Comparison of ENCODE assay signal across 18 cellular contexts in genomic region chr3:124748560-124749198, GRCh38. TPM values are rescaled to one million over a fixed set of nuclear protein-coding genes. Genes with fewer than 3 reads are reported as not detected.
A peak's percentile ranks its signal among the peaks of the same experiment; 100 is the strongest.
DNase-seq lines count a peak whose midpoint lies in the region; ATAC-seq, FAIRE-seq and TF ChIP-seq lines count a peak whose summit lies in the region.
"Had no signal": no experiment of that assay in that cellular context is flagged by ENCODE, and none has a peak within 500 bp of the region (broad histone marks: within the 10 kb centered on the region; RNA-seq: fewer than 3 reads in every experiment).

No MANE protein-coding gene starts in this region.

- TF ChIP-seq CTCF in DND-41 (IDR thresholded peaks at IDR 0.05; ENCODE audit: borderline replicate concordance, extremely low read depth, low read length, poor library complexity, severe bottlenecking) (no peak), HepG2 (CRISPR knock-in tag; IDR thresholded peaks at IDR 0.05) (no peak), kidney (IDR thresholded peaks at IDR 0.05; ENCODE audit: borderline replicate concordance, extremely low read depth, insufficient read depth) (no peak)

- FAIRE-seq in HepG2 (lab: Jason Lieb, UNC) (no peak), kidney (lab: Jason Lieb, UNC) (no peak)
- FAIRE-seq: D721Med had no signal

- no peak for TF ChIP-seq RAD21 in HepG2 (CRISPR knock-in tag; IDR thresholded peaks at IDR 0.05)

- peak; percentile 43; the same call in 2 of the 3 replicates for ATAC-seq in DND-41 (ENCODE audit: insufficient read depth, low read depth)
- peak; percentile 68 for ATAC-seq in HepG2
- no peak for ATAC-seq in HG03378 (IDR thresholded peaks at IDR 0.05; ENCODE audit: unreplicated experiment)
- ATAC-seq: effector memory CD8-positive, alpha-beta T cell had no signal

- H3K9ac ChIP-seq in DND-41 (ENCODE audit: low read depth, low read length) (no peak overlapping the region), SK-N-MC (ENCODE audit: insufficient read length) (no peak overlapping the region), HepG2 (ENCODE audit: insufficient read depth, low read depth, low read length) (no peak overlapping the region), kidney (ENCODE audit: low read length in 2 of 2) (no peak overlapping the region)

- POLR2A ChIA-PET in HepG2 (lab: Yijun Ruan, JAX) = interaction anchor here (1.0 to 1.1 kb wide), 3 partner anchors 18 to 50 kb away, joined by 3 to 5 read pairs (median 4); partner anchors contain the start of gene UMPS

- H3K4me3 ChIP-seq in DND-41 (ENCODE audit: low read depth in 1 of 2, low read length in 2 of 2) (no peak overlapping the region), SK-N-MC (no peak overlapping the region), HepG2 (replicated peaks in 1 of 3; ENCODE audit: insufficient read depth in 1 of 3, low read depth in 2 of 3, low read length in 3 of 3) (no peak overlapping the region), kidney (ENCODE audit: low read length in 2 of 2) (no peak overlapping the region)

- intact Hi-C loops in HepG2 (cut with micrococcal nuclease; ENCODE audit: unreplicated experiment) = loop anchor here (10.0 kb wide), 1 partner anchor 184 kb away; no protein-coding TSS in a partner anchor
- intact Hi-C loops in kidney (cut with DNase I) = no loop called here

- H3K27ac ChIP-seq in DND-41 (ENCODE audit: low read length) (no peak overlapping the region), SK-N-MC (peak overlapping the region; percentile 78), HepG2 (ENCODE audit: extremely low read length, insufficient read depth, low read length) (peak overlapping the region; percentile 38), kidney (ENCODE audit: low read depth in 2 of 2, low read length in 2 of 2) (no peak overlapping the region)

- 98% methylated on average over 7 of the region's 8 CpGs for WGBS in HepG2 (ENCODE audit: low lambda C conversion rate)

- H3K9me3 ChIP-seq in DND-41 (ENCODE audit: insufficient read depth, low read length, severe bottlenecking) (peaks cover 3% of the 10 kb centered on the region), SK-N-MC (ENCODE audit: low read depth, low read length) (no peaks in the 10 kb centered on the region), HepG2 (ENCODE audit: low read length) (no peaks in the 10 kb centered on the region), kidney (ENCODE audit: control insufficient read depth in 1 of 2, low read length in 2 of 2) (no peaks in the 10 kb centered on the region)

- H3K27me3 ChIP-seq in DND-41 (ENCODE audit: insufficient read depth, low read length, poor library complexity) = no peaks in the 10 kb centered on the region
- no peaks in the 10 kb centered on the region for H3K27me3 ChIP-seq in HepG2 (ENCODE audit: control insufficient read depth in 1 of 2, insufficient read depth in 2 of 2, low read length in 2 of 2)

- H3K4me1 ChIP-seq in DND-41 (ENCODE audit: insufficient read depth, low read length) (no peaks in the 10 kb centered on the region), HepG2 (ENCODE audit: insufficient read depth, low read length) (peaks cover 6% of the 10 kb centered on the region), kidney (ENCODE audit: control insufficient read depth in 1 of 2, insufficient read depth in 1 of 2, low read depth in 1 of 2, low read length in 2 of 2) (no peaks in the 10 kb centered on the region)

- DNase-seq in NCI-H82 (lab: John Stamatoyannopoulos, UW) = peak; percentile 37
- no peak for DNase-seq in NCI-H82 treated with DMSO at 0.1 percent for 48 hours (lab: John Stamatoyannopoulos, UW; ENCODE audit: unreplicated experiment)
- no peak for DNase-seq in DND-41
- no peak for DNase-seq in SK-N-MC (ENCODE audit: low read depth, low spot score)
- DNase-seq in HepG2 (ENCODE audit: low spot score) = no peak
- DNase-seq in kidney = no peak
- no peak for DNase-seq in NCI-H1048 (lab: John Stamatoyannopoulos, UW)
- DNase-seq: activated naive CD4-positive, alpha-beta T cell; aorta; C1 segment of cervical spinal cord; effector memory CD8-positive, alpha-beta T cell; head of caudate nucleus; MV-4-11; NCI-H1930; RPMI8226; SW 1271 had no signal

- TF ChIP-seq EP300 in HepG2 (IDR thresholded peaks at IDR 0.05; ENCODE audit: low read depth in 2 of 2, low read length in 2 of 2) = no peak
- TF ChIP-seq EP300 in HepG2 (CRISPR knock-in tag; IDR thresholded peaks at IDR 0.05; ENCODE audit: borderline replicate concordance) = no peak

- H4K20me1 ChIP-seq in DND-41 (ENCODE audit: insufficient read depth, low read length) = no peaks in the 10 kb centered on the region; the same call in 1 of the 2 replicates
- peaks cover 3% of the 10 kb centered on the region; the same call in 1 of the 2 replicates for H4K20me1 ChIP-seq in HepG2 (ENCODE audit: insufficient read depth, low read length)

- H3K36me3 ChIP-seq in DND-41 (ENCODE audit: insufficient read depth, low read length) = peaks cover 37% of the 10 kb centered on the region
- peaks cover 35% of the 10 kb centered on the region for H3K36me3 ChIP-seq in SK-N-MC (ENCODE audit: insufficient read depth, low read length)
- peaks cover 4 to 25% of the 10 kb centered on the region in 2 experiments; a peak in 3 of 5 replicates for H3K36me3 ChIP-seq in HepG2 (replicated peaks in 1 of 2; ENCODE audit: control insufficient read depth in 1 of 2, insufficient read depth in 2 of 2, low read length in 2 of 2)
- peaks cover 10 to 14% of the 10 kb centered on the region in 2 donors for H3K36me3 ChIP-seq in kidney (ENCODE audit: control insufficient read depth in 1 of 2, insufficient read depth in 2 of 2, low read length in 2 of 2)

- BruUV-seq in HepG2 (replicated peaks; lab: Mats Ljungman, UMichigan) = no TSS peak

- H2AFZ ChIP-seq in DND-41 (ENCODE audit: low read depth, low read length) (no peak overlapping the region), HepG2 (ENCODE audit: low read length) (no peak overlapping the region)

- H3K4me2 ChIP-seq in DND-41 (ENCODE audit: insufficient read depth, low read length) (no peak overlapping the region), HepG2 (ENCODE audit: low read depth, low read length) (no peak overlapping the region)

- CTCF ChIA-PET in HepG2 (lab: Yijun Ruan, JAX; ENCODE audit: low intra/inter-chr PET ratio, low total read pairs) = no interaction called here

- H3K79me2 ChIP-seq in DND-41 (ENCODE audit: insufficient read depth, low read length) = no peaks in the 10 kb centered on the region
- H3K79me2 ChIP-seq in HepG2 (ENCODE audit: insufficient read depth, low read length) = no peaks in the 10 kb centered on the region

- TF ChIP-seq POLR2A in HepG2 (IDR thresholded peaks at IDR 0.05; ENCODE audit: insufficient read depth in 1 of 2, low read depth in 2 of 2, low read length in 2 of 2) = peak in 1 of 2 experiments; percentile 55; a peak in 1 of 4 replicates

- in situ Hi-C loops in HepG2 (cut with HindIII; ENCODE audit: extremely low pct_ligation_motif_present, low pct_unique_long_range_greater_than_20kb) = no loop called here

TF ChIP-seq in HepG2, 621 proteins besides CTCF, POLR2A, EP300 and RAD21 (continues in another document):
- TF ChIP-seq AGO2 (optimal IDR thresholded peaks at IDR 0.05; ENCODE audit: low read depth, low read length) (peak; percentile 26), KAT7 (CRISPR knock-in tag; IDR thresholded peaks at IDR 0.05; ENCODE audit: borderline replicate concordance) (no peak), JUNB (CRISPR knock-in tag; IDR thresholded peaks at IDR 0.05; ENCODE audit: borderline replicate concordance) (no peak), ZNF569 (CRISPR knock-in tag; IDR thresholded peaks at IDR 0.05; ENCODE audit: borderline replicate concordance) (no peak), SSRP1 (CRISPR knock-in tag; IDR thresholded peaks at IDR 0.05) (peak; percentile 10; the same call in 1 of the 2 replicates), POLR2AphosphoS5 (IDR thresholded peaks at IDR 0.05; ENCODE audit: low read depth, low read length) (0 out of 2 replicates have a peak, but pooled peaks have one; percentile 30), RBM22 (optimal IDR thresholded peaks at IDR 0.05; ENCODE audit: low read length) (peak; percentile 89), HMGA1 (CRISPR knock-in tag; conservative IDR thresholded peaks at IDR 0.05) (no peak), POLR2G (IDR thresholded peaks at IDR 0.05; ENCODE audit: low read depth, low read length) (peak; percentile 73), PITX1 (CRISPR knock-in tag; IDR thresholded peaks at IDR 0.05) (0 out of 2 replicates have a peak, but pooled peaks have one; percentile 20), GFI1 (CRISPR knock-in tag; IDR thresholded peaks at IDR 0.05; ENCODE audit: borderline replicate concordance) (no peak)

RNA-seq across cellular contexts. Expression of gene UMPS, which starts 18.4 kb away (rescaled TPM):
- total RNA-seq in HepG2 (2016; rRNA removed; fragmentation: Illumina TruSeq; extraction: Trizol) = 74.2 and 117 TPM in 2 replicates
- 28.7 and 31.7 TPM in 2 replicates for total RNA-seq in HepG2 (2016; cell fraction: cytosol; rRNA removed; fragmentation: Illumina TruSeq; extraction: Trizol; ENCODE audit: low read depth)
- total RNA-seq in HepG2 (2016; cell fraction: insoluble cytoplasmic fraction; rRNA removed; fragmentation: Illumina TruSeq; extraction: Trizol) = 78.4 and 116 TPM in 2 replicates
- total RNA-seq in HepG2 (2016; cell fraction: membrane; rRNA removed; fragmentation: Illumina TruSeq; extraction: Trizol) = 34.6 and 40.8 TPM in 2 replicates
- total RNA-seq in HepG2 (2016; cell fraction: nucleus; rRNA removed; fragmentation: Illumina TruSeq; extraction: Trizol) = 44.6 and 58.8 TPM in 2 replicates
- polyA plus RNA-seq in HepG2 (2011; rRNA removed) = 45.6 and 52.7 TPM in 2 replicates
- polyA plus RNA-seq in HepG2 (2011; cell fraction: cytosol; rRNA removed) = 38.1 and 45.2 TPM in 2 replicates
- polyA plus RNA-seq in HepG2 (2011; cell fraction: nucleus; rRNA removed) = 17.0 and 19.5 TPM in 2 replicates
- 35.5 and 38.6 TPM in 2 replicates for polyA plus RNA-seq in HepG2 (2012)
- polyA plus RNA-seq in HepG2 (2016; cell fraction: cytosol; fragmentation: Illumina TruSeq; extraction: Trizol; ENCODE audit: low read depth) = 5.6 and 7.5 TPM in 2 replicates
- 104 and 112 TPM in 2 replicates for polyA plus RNA-seq in HepG2 (2016; cell fraction: insoluble cytoplasmic fraction; fragmentation: Illumina TruSeq; extraction: Trizol; ENCODE audit: low read depth)
- polyA plus RNA-seq in HepG2 (2016; cell fraction: membrane; fragmentation: Illumina TruSeq; extraction: Trizol; ENCODE audit: low read depth) = 11.5 and 11.6 TPM in 2 replicates
- polyA plus RNA-seq in HepG2 (2016; cell fraction: nucleus; fragmentation: Illumina TruSeq; extraction: Trizol; ENCODE audit: insufficient read depth, low read depth) = 57.0 and 64.6 TPM in 2 replicates
- polyA minus RNA-seq in HepG2 (2011; rRNA and poly(A)+ RNA removed; ENCODE audit: low replicate concordance) = 37.2 and 57.0 TPM in 2 replicates
- polyA minus RNA-seq in HepG2 (2011; cell fraction: cytosol; rRNA and poly(A)+ RNA removed) = 89.0 and 103 TPM in 2 replicates
- polyA minus RNA-seq in HepG2 (2011; cell fraction: nucleus; rRNA and poly(A)+ RNA removed) = 47.1 and 56.3 TPM in 2 replicates
- total RNA-seq in kidney = 24.7 TPM
- 25.7 TPM for polyA plus RNA-seq in kidney (ENCODE audit: insufficient read depth, low read depth, low replicate concordance)

Comparison
In these comparisons a context has a peak if more than half of its experiments do, and no peak if none do; other contexts are left out.
1. H3K27ac ChIP-seq: peak in SK-N-MC (single experiment) and HepG2 (single experiment); none in DND-41 (single experiment) and kidney (0 of 2).